In the genomic region with DNA sequence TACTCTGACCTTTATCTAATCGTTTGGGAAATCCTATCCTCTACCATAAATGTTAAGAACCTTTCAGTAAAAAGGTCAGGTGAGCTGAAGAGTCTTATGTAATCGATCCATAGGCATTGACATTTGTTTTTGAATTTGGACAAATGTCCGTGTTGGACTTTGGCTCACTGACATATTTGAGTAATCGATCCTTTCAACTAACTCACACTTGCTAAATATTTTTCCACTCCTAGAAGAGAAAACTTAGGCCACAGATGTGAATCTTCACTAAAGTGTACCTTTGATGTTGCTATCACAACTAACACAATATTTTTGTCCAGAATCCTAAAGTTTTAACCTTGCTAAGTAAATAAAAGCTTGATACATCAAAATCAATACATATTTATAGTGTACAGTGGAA, we compare ENCODE assay signal across 1 cellular context.
TF ChIP-seq lines count a peak whose summit lies in the region.

No MANE protein-coding gene starts in this region.

TF ChIP-seq in HepG2, 621 proteins besides CTCF, POLR2A, EP300 and RAD21 (continued from another document and continues in another):
- TF ChIP-seq ZNF362 (CRISPR knock-in tag; IDR thresholded peaks at IDR 0.05; ENCODE audit: borderline replicate concordance) = no peak
- TF ChIP-seq CHD4 (IDR thresholded peaks at IDR 0.05; ENCODE audit: borderline replicate concordance, low read length) = no peak
- no peak for TF ChIP-seq ZNF549 (CRISPR knock-in tag; IDR thresholded peaks at IDR 0.05)
- no peak for TF ChIP-seq ZXDC (CRISPR knock-in tag; IDR thresholded peaks at IDR 0.05)
- TF ChIP-seq MIER2 (CRISPR knock-in tag; IDR thresholded peaks at IDR 0.05) = no peak
- TF ChIP-seq ZNF687 (CRISPR knock-in tag; IDR thresholded peaks at IDR 0.05) = no peak
- TF ChIP-seq NCOA2 (CRISPR knock-in tag; IDR thresholded peaks at IDR 0.05) = peak; percentile 89
- TF ChIP-seq NR2F2 (IDR thresholded peaks at IDR 0.05; ENCODE audit: borderline replicate concordance, low read depth) = peak; percentile 82
- no peak for TF ChIP-seq ZNF724P (CRISPR knock-in tag; IDR thresholded peaks at IDR 0.05; ENCODE audit: borderline replicate concordance)
- TF ChIP-seq ZNF33A (CRISPR knock-in tag; IDR thresholded peaks at IDR 0.05; ENCODE audit: borderline replicate concordance) = no peak
- no peak for TF ChIP-seq EED (CRISPR knock-in tag; IDR thresholded peaks at IDR 0.05)
- TF ChIP-seq, protein P1, sequence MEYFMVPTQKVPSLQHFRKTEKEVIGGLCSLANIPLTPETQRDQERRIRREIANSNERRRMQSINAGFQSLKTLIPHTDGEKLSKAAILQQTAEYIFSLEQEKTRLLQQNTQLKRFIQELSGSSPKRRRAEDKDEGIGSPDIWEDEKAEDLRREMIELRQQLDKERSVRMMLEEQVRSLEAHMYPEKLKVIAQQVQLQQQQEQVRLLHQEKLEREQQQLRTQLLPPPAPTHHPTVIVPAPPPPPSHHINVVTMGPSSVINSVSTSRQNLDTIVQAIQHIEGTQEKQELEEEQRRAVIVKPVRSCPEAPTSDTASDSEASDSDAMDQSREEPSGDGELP (IDR thresholded peaks at IDR 0.05; ENCODE audit: borderline replicate concordance, low read depth) = no peak
- no peak for TF ChIP-seq ZNF10 (CRISPR knock-in tag; IDR thresholded peaks at IDR 0.05; ENCODE audit: borderline replicate concordance, low read depth)
- TF ChIP-seq, protein P2, sequence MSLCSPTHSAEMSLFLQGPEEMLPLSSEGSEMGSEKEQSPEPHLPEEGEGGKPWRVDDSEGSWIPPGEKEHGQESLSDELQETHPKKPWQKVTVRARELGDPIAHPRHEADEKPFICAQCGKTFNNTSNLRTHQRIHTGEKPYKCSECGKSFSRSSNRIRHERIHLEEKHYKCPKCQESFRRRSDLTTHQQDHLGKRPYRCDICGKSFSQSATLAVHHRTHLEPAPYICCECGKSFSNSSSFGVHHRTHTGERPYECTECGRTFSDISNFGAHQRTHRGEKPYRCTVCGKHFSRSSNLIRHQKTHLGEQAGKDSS (CRISPR knock-in tag; IDR thresholded peaks at IDR 0.05; ENCODE audit: borderline replicate concordance, low read depth) = no peak
- TF ChIP-seq SKIL (CRISPR knock-in tag; IDR thresholded peaks at IDR 0.05; ENCODE audit: borderline replicate concordance) = no peak
- TF ChIP-seq RNF2 (conservative IDR thresholded peaks at IDR 0.05; ENCODE audit: low read depth) = no peak
- peak; percentile 65; the same call in 1 of the 2 replicates for TF ChIP-seq ATF2 (CRISPR knock-in tag; IDR thresholded peaks at IDR 0.05)
- no peak for TF ChIP-seq DNMT1 (CRISPR knock-in tag; IDR thresholded peaks at IDR 0.05)
- no peak for TF ChIP-seq ZNF280D (CRISPR knock-in tag; IDR thresholded peaks at IDR 0.05)
- TF ChIP-seq ZFYVE20 (CRISPR knock-in tag; IDR thresholded peaks at IDR 0.05; ENCODE audit: borderline replicate concordance, low read depth) = no peak
- TF ChIP-seq SRSF9 (IDR thresholded peaks at IDR 0.05; ENCODE audit: borderline replicate concordance, insufficient read depth, low read depth, low read length, poor library complexity, severe bottlenecking) = no peak
- TF ChIP-seq ELF3 (CRISPR knock-in tag; IDR thresholded peaks at IDR 0.05) = peak; percentile 44; the same call in 1 of the 2 replicates
- TF ChIP-seq, protein P3, sequence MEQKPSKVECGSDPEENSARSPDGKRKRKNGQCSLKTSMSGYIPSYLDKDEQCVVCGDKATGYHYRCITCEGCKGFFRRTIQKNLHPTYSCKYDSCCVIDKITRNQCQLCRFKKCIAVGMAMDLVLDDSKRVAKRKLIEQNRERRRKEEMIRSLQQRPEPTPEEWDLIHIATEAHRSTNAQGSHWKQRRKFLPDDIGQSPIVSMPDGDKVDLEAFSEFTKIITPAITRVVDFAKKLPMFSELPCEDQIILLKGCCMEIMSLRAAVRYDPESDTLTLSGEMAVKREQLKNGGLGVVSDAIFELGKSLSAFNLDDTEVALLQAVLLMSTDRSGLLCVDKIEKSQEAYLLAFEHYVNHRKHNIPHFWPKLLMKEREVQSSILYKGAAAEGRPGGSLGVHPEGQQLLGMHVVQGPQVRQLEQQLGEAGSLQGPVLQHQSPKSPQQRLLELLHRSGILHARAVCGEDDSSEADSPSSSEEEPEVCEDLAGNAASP (CRISPR knock-in tag; IDR thresholded peaks at IDR 0.05; ENCODE audit: borderline replicate concordance) = no peak; the same call in 1 of the 2 replicates
- no peak for TF ChIP-seq ZNF605 (CRISPR knock-in tag; IDR thresholded peaks at IDR 0.05)
- peak; percentile 32; the same call in 1 of the 2 replicates for TF ChIP-seq CEBPB (IDR thresholded peaks at IDR 0.05; ENCODE audit: borderline replicate concordance, low read depth, low read length)
- TF ChIP-seq ZNF501 (CRISPR knock-in tag; IDR thresholded peaks at IDR 0.05) = no peak
- no peak for TF ChIP-seq NKX3-1 (CRISPR knock-in tag; IDR thresholded peaks at IDR 0.05)
- no peak for TF ChIP-seq EZH2 (conservative IDR thresholded peaks at IDR 0.05; ENCODE audit: low read depth, low read length)
- TF ChIP-seq HNRNPH1 (optimal IDR thresholded peaks at IDR 0.05; ENCODE audit: low read depth, low read length) = no peak
- TF ChIP-seq ZNF205 (CRISPR knock-in tag; IDR thresholded peaks at IDR 0.05) = no peak; the same call in 1 of the 2 replicates
- TF ChIP-seq, protein P4, sequence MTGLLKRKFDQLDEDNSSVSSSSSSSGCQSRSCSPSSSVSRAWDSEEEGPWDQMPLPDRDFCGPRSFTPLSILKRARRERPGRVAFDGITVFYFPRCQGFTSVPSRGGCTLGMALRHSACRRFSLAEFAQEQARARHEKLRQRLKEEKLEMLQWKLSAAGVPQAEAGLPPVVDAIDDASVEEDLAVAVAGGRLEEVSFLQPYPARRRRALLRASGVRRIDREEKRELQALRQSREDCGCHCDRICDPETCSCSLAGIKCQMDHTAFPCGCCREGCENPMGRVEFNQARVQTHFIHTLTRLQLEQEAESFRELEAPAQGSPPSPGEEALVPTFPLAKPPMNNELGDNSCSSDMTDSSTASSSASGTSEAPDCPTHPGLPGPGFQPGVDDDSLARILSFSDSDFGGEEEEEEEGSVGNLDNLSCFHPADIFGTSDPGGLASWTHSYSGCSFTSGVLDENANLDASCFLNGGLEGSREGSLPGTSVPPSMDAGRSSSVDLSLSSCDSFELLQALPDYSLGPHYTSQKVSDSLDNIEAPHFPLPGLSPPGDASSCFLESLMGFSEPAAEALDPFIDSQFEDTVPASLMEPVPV (CRISPR knock-in tag; IDR thresholded peaks at IDR 0.05) = no peak
- TF ChIP-seq, protein P5, sequence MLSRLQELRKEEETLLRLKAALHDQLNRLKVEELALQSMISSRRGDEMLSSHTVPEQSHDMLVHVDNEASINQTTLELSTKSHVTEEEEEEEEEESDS (CRISPR knock-in tag; IDR thresholded peaks at IDR 0.05; ENCODE audit: borderline replicate concordance) = no peak
- no peak for TF ChIP-seq ARNTL (CRISPR knock-in tag; IDR thresholded peaks at IDR 0.05)
- no peak for TF ChIP-seq NFE2L2 (IDR thresholded peaks at IDR 0.05; ENCODE audit: low read length)
- TF ChIP-seq ZNF83 (CRISPR knock-in tag; IDR thresholded peaks at IDR 0.05; ENCODE audit: borderline replicate concordance) = no peak
- TF ChIP-seq KMT2B (CRISPR knock-in tag; IDR thresholded peaks at IDR 0.05) = no peak
- TF ChIP-seq STAT5B (CRISPR knock-in tag; IDR thresholded peaks at IDR 0.05) = no peak
- no peak for TF ChIP-seq ZNF841 (CRISPR knock-in tag; IDR thresholded peaks at IDR 0.05; ENCODE audit: borderline replicate concordance)
- no peak for TF ChIP-seq BORCS8-MEF2B (CRISPR knock-in tag; IDR thresholded peaks at IDR 0.05)
- no peak for TF ChIP-seq GTF3A (CRISPR knock-in tag; conservative IDR thresholded peaks at IDR 0.05)
